ENCODE assay signal across 21 cellular contexts in the genomic region with DNA sequence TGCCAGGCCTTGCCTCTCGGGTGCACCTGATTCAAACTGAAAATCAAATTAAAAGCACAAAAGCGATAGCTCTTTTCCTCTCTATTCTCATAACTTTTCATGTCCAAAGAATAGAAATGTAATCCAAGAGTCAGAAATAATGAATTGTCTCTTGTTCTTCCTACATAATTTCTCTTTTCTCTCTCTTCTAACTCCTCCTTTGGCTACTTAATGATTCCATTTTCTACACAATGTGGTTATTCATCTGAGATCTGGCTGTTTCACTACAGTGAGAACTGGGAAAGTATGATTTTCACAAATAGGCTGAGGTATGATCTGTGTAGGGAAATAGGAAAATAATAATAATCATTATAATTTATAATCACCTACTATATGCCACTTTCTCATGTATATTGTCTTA.
"Had no signal": no experiment of that assay in that cellular context is flagged by ENCODE, and none has a peak within 500 bp of the region (broad histone marks: within the 10 kb centered on the region; RNA-seq: fewer than 3 reads in every experiment).

No MANE protein-coding gene starts in this region.

- H3K36me3 Mint-ChIP-seq: immature natural killer cell; naive B cell; stimulated activated naive B cell treated with anti-CD40 and anti-IgM and Interleukin-4, amounts not matched to agents 10 μg/mL and 1 μg/mL and 100 μg/mL, for 72 hours; type B pancreatic cell had no signal

- H3K27ac Mint-ChIP-seq: immature natural killer cell; naive B cell; nephron; stimulated activated naive B cell treated with anti-CD40 and anti-IgM and Interleukin-4, amounts not matched to agents 10 μg/mL and 1 μg/mL and 100 μg/mL, for 72 hours; stimulated activated naive CD8-positive, alpha-beta T cell treated with anti-CD3 and anti-CD28 coated beads, Interleukin-15, amount 100 ng/mL, for 72 hours; type B pancreatic cell had no signal

- H3K4me3 Mint-ChIP-seq: immature natural killer cell; naive B cell; nephron; stimulated activated naive B cell treated with anti-CD40 and anti-IgM and Interleukin-4, amounts not matched to agents 10 μg/mL and 1 μg/mL and 100 μg/mL, for 72 hours; stimulated activated naive CD8-positive, alpha-beta T cell treated with anti-CD3 and anti-CD28 coated beads, Interleukin-15, amount 100 ng/mL, for 72 hours; type B pancreatic cell had no signal

- H3K27me3 ChIP-seq: gastrocnemius medialis, pancreas, spleen, thyroid gland had no signal

- H3K4me1 Mint-ChIP-seq: immature natural killer cell; naive B cell; nephron; stimulated activated naive B cell treated with anti-CD40 and anti-IgM and Interleukin-4, amounts not matched to agents 10 μg/mL and 1 μg/mL and 100 μg/mL, for 72 hours; stimulated activated naive CD8-positive, alpha-beta T cell treated with anti-CD3 and anti-CD28 coated beads, Interleukin-15, amount 100 ng/mL, for 72 hours had no signal

- H3K4me1 ChIP-seq: gastrocnemius medialis, pancreas, prostate gland, spleen, thyroid gland had no signal

- H3K27ac ChIP-seq: coronary artery, gastrocnemius medialis, pancreas, prostate gland, spleen, thyroid gland had no signal

- H3K27me3 Mint-ChIP-seq: naive B cell; stimulated activated naive B cell treated with anti-CD40 and anti-IgM and Interleukin-4, amounts not matched to agents 10 μg/mL and 1 μg/mL and 100 μg/mL, for 72 hours; stimulated activated naive CD8-positive, alpha-beta T cell treated with anti-CD3 and anti-CD28 coated beads, Interleukin-15, amount 100 ng/mL, for 72 hours; type B pancreatic cell had no signal

- H3K4me3 ChIP-seq: coronary artery, gastrocnemius medialis, pancreas, prostate gland, spleen, thyroid gland had no signal

- H3K36me3 ChIP-seq: gastrocnemius medialis, pancreas, prostate gland, spleen, thyroid gland had no signal

- H3K9me3 Mint-ChIP-seq: nephron had no signal

- H3K9me3 ChIP-seq: gastrocnemius medialis, pancreas, prostate gland, thyroid gland had no signal

- DNase-seq: effector CD8-positive, alpha-beta T cell; gastrocnemius medialis; glutamatergic neuron; immature natural killer cell; kidney; left colon; naive B cell; occipital lobe; pancreas; retina; spleen; stimulated activated CD4-positive, alpha-beta T cell treated with anti-CD3 and anti-CD28 coated beads, Interleukin-15, amount 100 ng/mL, for 24 hours; stimulated activated CD4-positive, alpha-beta T cell treated with anti-CD3 and anti-CD28 coated beads, Interleukin-1b, Interleukin-23, amount 100 ng/mL, for 48 hours; stimulated activated CD4-positive, alpha-beta T cell treated with anti-CD3 and anti-CD28 coated beads, Interleukin-4, amount 100 ng/mL, for 24 hours; stimulated activated naive B cell treated with anti-CD40 and anti-IgM and Interleukin-4, amounts not matched to agents 10 μg/mL and 1 μg/mL and 100 μg/mL, for 72 hours; stimulated activated naive CD8-positive, alpha-beta T cell treated with anti-CD3 and anti-CD28 coated beads, Interleukin-15, amount 100 ng/mL, for 72 hours had no signal
